1 cellular context compared by ENCODE assay signal in genomic region chr4:6925357-6925836, GRCh38.
TF ChIP-seq lines count a peak whose summit lies in the region.

No MANE protein-coding gene starts in this region.

TF ChIP-seq in K562, 482 proteins besides CTCF, POLR2A, EP300 and RAD21 (continued from another document and continues in another):
- TF ChIP-seq MGA (IDR thresholded peaks at IDR 0.05) (no peak), TFE3 (CRISPR knock-in tag; IDR thresholded peaks at IDR 0.05) (no peak), CHD2 (IDR thresholded peaks at IDR 0.05; ENCODE audit: low read depth, low read length) (no peak), CREM (IDR thresholded peaks at IDR 0.05; ENCODE audit: low read depth) (peak; percentile 44), ZFP36 (IDR thresholded peaks at IDR 0.05; ENCODE audit: low read depth, low read length, partially characterized antibody) (peak; percentile 16), HMBOX1 (IDR thresholded peaks at IDR 0.05) (peak; percentile 90), TCF7 (IDR thresholded peaks at IDR 0.05; ENCODE audit: borderline replicate concordance) (peak; percentile 89; the same call in 1 of the 2 replicates), TRIM25 (IDR thresholded peaks at IDR 0.05; ENCODE audit: borderline replicate concordance) (no peak), NCOA6 (IDR thresholded peaks at IDR 0.05) (no peak), BRF2 (IDR thresholded peaks at IDR 0.05; ENCODE audit: borderline replicate concordance, insufficient read depth, insufficient read length) (no peak), ZNF175 (CRISPR knock-in tag; IDR thresholded peaks at IDR 0.05; ENCODE audit: low read depth) (no peak), BCLAF1 (IDR thresholded peaks at IDR 0.05; ENCODE audit: borderline replicate concordance in 1 of 2, control insufficient read depth in 1 of 2, low read depth in 2 of 2, low read length in 1 of 2) (no peak), MCM3 (IDR thresholded peaks at IDR 0.05) (no peak), RFX1 (IDR thresholded peaks at IDR 0.05) (no peak), KAT2B (IDR thresholded peaks at IDR 0.05; ENCODE audit: low read depth, low read length) (no peak), CGGBP1 (CRISPR knock-in tag; IDR thresholded peaks at IDR 0.05) (no peak), SMARCB1 (IDR thresholded peaks at IDR 0.05; ENCODE audit: insufficient read length, low read depth) (no peak), CHAMP1 (IDR thresholded peaks at IDR 0.05) (no peak), ZNF124 (CRISPR knock-in tag; IDR thresholded peaks at IDR 0.05) (no peak), TCFL5 (CRISPR knock-in tag; conservative IDR thresholded peaks at IDR 0.05) (no peak), ARID4B (CRISPR knock-in tag; IDR thresholded peaks at IDR 0.05) (0 out of 2 replicates have a peak, but pooled peaks have one; percentile 19), MXI1 (IDR thresholded peaks at IDR 0.05; ENCODE audit: low read depth, low read length) (no peak)
